In the genomic region with DNA sequence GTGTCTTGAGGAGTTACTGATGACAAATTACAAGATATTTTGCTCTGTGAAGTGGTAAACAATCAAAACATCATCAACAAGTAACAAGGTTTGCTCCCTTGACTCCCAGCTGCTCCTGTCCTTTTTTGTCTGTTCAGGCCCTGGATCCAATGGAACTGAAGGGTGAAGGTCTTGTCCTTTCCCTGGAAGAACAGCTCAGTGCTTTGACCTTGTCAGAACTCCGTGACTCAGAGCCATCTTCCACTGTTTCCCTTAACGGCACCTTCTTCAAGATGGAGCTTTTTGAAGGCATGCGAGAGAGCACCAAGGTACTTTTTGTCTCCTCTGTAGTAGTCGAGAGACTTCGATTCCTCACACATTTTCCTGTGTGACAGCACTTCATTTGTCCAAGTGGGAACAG, we compare ENCODE assay signal across 13 cellular contexts. TPM values are rescaled to one million over a fixed set of nuclear protein-coding genes. Genes with fewer than 3 reads are reported as not detected.
DNase-seq lines count a peak whose midpoint lies in the region; ATAC-seq and TF ChIP-seq lines count a peak whose summit lies in the region.
"Had no signal": no experiment of that assay in that cellular context is flagged by ENCODE, and none has a peak within 500 bp of the region (broad histone marks: within the 10 kb centered on the region; RNA-seq: fewer than 3 reads in every experiment).

No MANE protein-coding gene starts in this region.

- peak overlapping the region; percentile 47 for H4K8ac ChIP-seq in trophoblast cell (ENCODE audit: low read depth, low read length)

- H2AFZ ChIP-seq in trophoblast cell (ENCODE audit: insufficient read depth, low read length, poor library complexity) = peak overlapping the region; percentile 66

- H3K4me2 ChIP-seq in trophoblast cell (ENCODE audit: low read length) = no peak overlapping the region

- no peak overlapping the region for H3K4me3 ChIP-seq in CD8-positive, alpha-beta memory T cell (ENCODE audit: low read length)
- H3K4me3 ChIP-seq in esophagus (ENCODE audit: low read depth in 1 of 2, low read length in 2 of 2) (no peak overlapping the region), trophoblast cell (ENCODE audit: low read depth, low read length) (no peak overlapping the region)
- H3K4me3 ChIP-seq: mucosa of descending colon, spleen had no signal

- no peaks in the 10 kb centered on the region for H3K9me3 ChIP-seq in CD8-positive, alpha-beta memory T cell (ENCODE audit: low read length)
- H3K9me3 ChIP-seq in esophagus (ENCODE audit: control insufficient read depth in 2 of 2, insufficient read depth in 1 of 2, low read depth in 1 of 2, low read length in 1 of 2) (no peaks in the 10 kb centered on the region), trophoblast cell (ENCODE audit: insufficient read depth, low read depth, low read length) (no peaks in the 10 kb centered on the region)
- H3K9me3 ChIP-seq: mucosa of descending colon, spleen had no signal

- H3K9ac ChIP-seq in trophoblast cell (ENCODE audit: low read length) = no peak overlapping the region

- peak overlapping the region; percentile 66 for H4K12ac ChIP-seq in trophoblast cell (ENCODE audit: low read depth, low read length)

- H3K14ac ChIP-seq in trophoblast cell (ENCODE audit: low read length) = peak overlapping the region; percentile 43

- DNase-seq in CD8-positive, alpha-beta memory T cell = no peak
- no peak for DNase-seq in RWPE1 (ENCODE audit: low spot score)
- DNase-seq in trophoblast cell = no peak
- no peak for DNase-seq in mucosa of gallbladder (ENCODE audit: low spot score)
- no peak for DNase-seq in NCI-H524 (lab: John Stamatoyannopoulos, UW)
- DNase-seq in CD14-positive monocyte (ENCODE audit: low spot score) = no peak
- DNase-seq: NCI-H1105; spleen; stimulated activated CD8-positive, alpha-beta memory T cell treated with anti-CD3 and anti-CD28 coated beads, Interleukin-4, amount 100 ng/mL, for 48 hours had no signal

- H3K18ac ChIP-seq in trophoblast cell (ENCODE audit: low read length) = peak overlapping the region; percentile 89

- no peaks in the 10 kb centered on the region for H3K27me3 ChIP-seq in CD8-positive, alpha-beta memory T cell (ENCODE audit: insufficient read depth, low read length, poor library complexity, severe bottlenecking)
- no peaks in the 10 kb centered on the region for H3K27me3 ChIP-seq in esophagus (ENCODE audit: control insufficient read depth in 1 of 2, insufficient read depth in 2 of 2, low read length in 2 of 2)
- H3K27me3 ChIP-seq in trophoblast cell (ENCODE audit: insufficient read depth, low read length) = no peaks in the 10 kb centered on the region
- H3K27me3 ChIP-seq: spleen had no signal

- WGBS in esophagus, 2 donors = 78 to 79% methylated on average over 5 of the region's 5 CpGs
- no CpG with 5 or more reads among the region's 5 CpGs for WGBS in trophoblast cell (ENCODE audit: extremely low coverage, insufficient coverage, insufficient read length)

- intact Hi-C loops in CD14-positive monocyte (cut with micrococcal nuclease) = no loop called here

- H2BK12ac ChIP-seq in trophoblast cell (ENCODE audit: low read length) = peak overlapping the region; percentile 61

- peak overlapping the region; percentile 6 for H2AK5ac ChIP-seq in trophoblast cell (ENCODE audit: low read length)

- H3K4me1 ChIP-seq in CD8-positive, alpha-beta memory T cell (ENCODE audit: insufficient read depth, low read length) = no peaks in the 10 kb centered on the region
- H3K4me1 ChIP-seq in esophagus (ENCODE audit: control insufficient read depth in 2 of 2, insufficient read depth in 2 of 2, low read length in 1 of 2) (peaks cover 0 to 3% of the 10 kb centered on the region in 2 donors), trophoblast cell (ENCODE audit: control insufficient read depth in 1 of 2, insufficient read depth in 2 of 2, low read length in 2 of 2) (peaks cover 14 to 22% of the 10 kb centered on the region in 2 experiments)
- H3K4me1 ChIP-seq: spleen had no signal

- peak overlapping the region; percentile 78 for H2BK120ac ChIP-seq in trophoblast cell (ENCODE audit: insufficient read depth, low read length, poor library complexity)

- H3K79me1 ChIP-seq in trophoblast cell (ENCODE audit: low read length) = peaks cover 24% of the 10 kb centered on the region

- H3K36me3 Mint-ChIP-seq in CD8-positive, alpha-beta memory T cell = peaks cover 22 to 81% (median 33%) of the 10 kb centered on the region in 3 donors
- H3K36me3 Mint-ChIP-seq in CD14-positive monocyte = peaks cover 86 to 89% of the 10 kb centered on the region in 2 donors

- CTCF ChIA-PET in CD8-positive, alpha-beta memory T cell (lab: Charles Lee) = interaction anchor here (0.9 to 1.0 kb wide), 2 partner anchors 10 to 607 kb away, joined by 3 read pairs; no protein-coding TSS in a partner anchor
- CTCF ChIA-PET in RWPE1 (lab: Yijun Ruan, JAX) = interaction anchor here (0.7 to 0.8 kb wide), 2 partner anchors 192 to 282 kb away, joined by 3 to 4 read pairs; no protein-coding TSS in a partner anchor

- ATAC-seq in GM19463 (IDR thresholded peaks at IDR 0.05; ENCODE audit: unreplicated experiment) = no peak

- no peak for TF ChIP-seq CTCF in RWPE1 (conservative IDR thresholded peaks at IDR 0.05; ENCODE audit: low read depth)
- TF ChIP-seq CTCF in CD14-positive monocyte (IDR thresholded peaks at IDR 0.05) = no peak

- H3K79me2 ChIP-seq in trophoblast cell (ENCODE audit: control insufficient read depth, insufficient read depth, low read length, poor library complexity) = peaks cover 3% of the 10 kb centered on the region

- no peak overlapping the region for H3K4me3 Mint-ChIP-seq in CD8-positive, alpha-beta memory T cell
- H3K4me3 Mint-ChIP-seq in CD14-positive monocyte = no peak overlapping the region
- H3K4me3 Mint-ChIP-seq: central memory CD8-positive, alpha-beta T cell had no signal

- no peaks in the 10 kb centered on the region for H3K9me3 Mint-ChIP-seq in CD8-positive, alpha-beta memory T cell
- H3K9me3 Mint-ChIP-seq in CD14-positive monocyte = no peaks in the 10 kb centered on the region
- H3K9me3 Mint-ChIP-seq: central memory CD8-positive, alpha-beta T cell had no signal

- no peak overlapping the region for H3K27ac Mint-ChIP-seq in CD8-positive, alpha-beta memory T cell
- H3K27ac Mint-ChIP-seq in CD14-positive monocyte = no peak overlapping the region

- peaks cover 31% of the 10 kb centered on the region for H3K36me3 ChIP-seq in CD8-positive, alpha-beta memory T cell (ENCODE audit: insufficient read depth, low read length)
- H3K36me3 ChIP-seq in esophagus (ENCODE audit: control insufficient read depth in 2 of 2, insufficient read depth in 2 of 2, low read length in 1 of 2) = peaks cover 3 to 11% of the 10 kb centered on the region in 2 donors
- peaks cover 2 to 4% of the 10 kb centered on the region in 2 experiments for H3K36me3 ChIP-seq in trophoblast cell (ENCODE audit: control insufficient read depth in 1 of 2, insufficient read depth in 2 of 2, low read length in 2 of 2)

- H4K91ac ChIP-seq in trophoblast cell (ENCODE audit: low read depth, low read length) = peak overlapping the region; percentile 70

- no peaks in the 10 kb centered on the region for H3K27me3 Mint-ChIP-seq in CD8-positive, alpha-beta memory T cell
- H3K27me3 Mint-ChIP-seq in CD14-positive monocyte (ENCODE audit: low read depth in 3 of 3) = no peaks in the 10 kb centered on the region
- H3K27me3 Mint-ChIP-seq: central memory CD8-positive, alpha-beta T cell had no signal

- no peak overlapping the region for H3K23ac ChIP-seq in trophoblast cell (ENCODE audit: low read length)

- peak overlapping the region; percentile 81 for H2BK5ac ChIP-seq in trophoblast cell (ENCODE audit: low read depth, low read length, poor library complexity)

- POLR2A ChIA-PET in CD8-positive, alpha-beta memory T cell (lab: Charles Lee) = no interaction called here
- POLR2A ChIA-PET in RWPE1 (lab: Yijun Ruan, JAX; ENCODE audit: low non-redundant PET) = no interaction called here

- H3K27ac ChIP-seq in CD8-positive, alpha-beta memory T cell (ENCODE audit: low read depth, low read length) = peak overlapping the region; percentile 60
- H3K27ac ChIP-seq in RWPE1 (peak overlapping the region; percentile 76), esophagus (ENCODE audit: low read depth in 2 of 2, low read length in 1 of 2) (peak overlapping the region; percentile 47 to 67), trophoblast cell (ENCODE audit: low read depth, low read length) (peak overlapping the region; percentile 97)
- H3K27ac ChIP-seq: spleen had no signal

- peaks cover 4 to 6% (median 6%) of the 10 kb centered on the region in 3 donors for H3K4me1 Mint-ChIP-seq in CD8-positive, alpha-beta memory T cell
- peaks cover 3% of the 10 kb centered on the region for H3K4me1 Mint-ChIP-seq in CD14-positive monocyte
- H3K4me1 Mint-ChIP-seq: central memory CD8-positive, alpha-beta T cell had no signal

- peak overlapping the region; percentile 3 for H3K4ac ChIP-seq in trophoblast cell (ENCODE audit: low read depth, low read length)

RNA-seq across cellular contexts. Expression of gene TRIM45, which starts 29.0 kb away (rescaled TPM):
- 1 to 10 TPM in 1 of 2 experiments, under 1 TPM in 1; 0.84 to 1.3 TPM for total RNA-seq in CD8-positive, alpha-beta memory T cell
- polyA plus RNA-seq in CD8-positive, alpha-beta memory T cell = 0.06 TPM
- polyA plus RNA-seq in esophagus = 1 to 10 TPM; 1.2 to 3.0 TPM
- 8.1 and 9.8 TPM in 2 replicates for polyA plus RNA-seq in trophoblast cell (2013)
- 7.2 TPM for total RNA-seq in mucosa of gallbladder
- under 1 TPM in 1 of 2 donors, not detected in 1; 0.85 TPM for polyA plus RNA-seq in CD14-positive monocyte

RNA-seq across cellular contexts. Expression of gene TTF2, which starts 32.5 kb away (rescaled TPM):
- 10 to 100 TPM; 89.0 TPM for total RNA-seq in CD8-positive, alpha-beta memory T cell
- 11.7 TPM for polyA plus RNA-seq in CD8-positive, alpha-beta memory T cell
- polyA plus RNA-seq in esophagus (1 to 10 TPM; 5.7 to 6.7 TPM), CD14-positive monocyte (1 to 10 TPM; 5.6 to 8.0 TPM)
- 15.3 and 16.6 TPM in 2 replicates for polyA plus RNA-seq in trophoblast cell (2013)
- total RNA-seq in mucosa of gallbladder = 16.6 TPM
